ENCODE assay signal across 11 cellular contexts in genomic region chr17:42669705-42670198, GRCh38. TPM values are rescaled to one million over a fixed set of nuclear protein-coding genes. Genes with fewer than 3 reads are reported as not detected.
DNase-seq lines count a peak whose midpoint lies in the region; ATAC-seq and TF ChIP-seq lines count a peak whose summit lies in the region.
"Had no signal": no experiment of that assay in that cellular context is flagged by ENCODE, and none has a peak within 500 bp of the region (broad histone marks: within the 10 kb centered on the region; RNA-seq: fewer than 3 reads in every experiment).

No MANE protein-coding gene starts in this region.

- H3K9me3 Mint-ChIP-seq in memory B cell = no peaks in the 10 kb centered on the region

- intact Hi-C loops in heart left ventricle (cut with DNase I) (loop anchor here in 2 of 10 donors (5.0 to 10.0 kb wide), 2 partner anchors 52 to 55 kb away; no protein-coding TSS in a partner anchor), right cardiac atrium (cut with DNase I) (loop anchor here in 1 of 4 donors (10.0 kb wide), 1 partner anchor 65 kb away; the partner anchor contains the start of genes RETREG3 and TUBG1), ascending aorta (cut with DNase I) (no loop called here)

- H3K36me3 ChIP-seq in heart left ventricle = peaks cover 0 to 90% (median 74%) of the 10 kb centered on the region in 9 donors
- peaks cover 56 to 59% of the 10 kb centered on the region in 2 donors for H3K36me3 ChIP-seq in ascending aorta
- no peaks in the 10 kb centered on the region for H3K36me3 ChIP-seq in thymus (ENCODE audit: control insufficient read depth, insufficient read depth)
- peaks cover 87% of the 10 kb centered on the region for H3K36me3 ChIP-seq in WERI-Rb-1

- peak in 1 of 5 donors; percentile 34 for DNase-seq in heart left ventricle
- no peak for DNase-seq in right cardiac atrium
- peak in 1 of 2 donors; percentile 52 for DNase-seq in ascending aorta (ENCODE audit: low spot score in 2 of 2)
- no peak for DNase-seq in memory B cell (ENCODE audit: low spot score in 2 of 2)
- no peak for DNase-seq in WERI-Rb-1
- DNase-seq in NCI-H1436 (lab: John Stamatoyannopoulos, UW) = no peak
- DNase-seq in NOMO-1 treated with DMSO at 0.1 percent for 48 hours (lab: John Stamatoyannopoulos, UW; ENCODE audit: unreplicated experiment) = no peak
- DNase-seq: foreskin melanocyte, KBM-7, NCI-H2029 treated with DMSO at 0.1 percent for 48 hours had no signal

- ATAC-seq in heart left ventricle = no peak
- ATAC-seq in right cardiac atrium = no peak
- ATAC-seq in memory B cell (ENCODE audit: low read depth) = peak; percentile 2

- H3K27me3 ChIP-seq in heart left ventricle = peaks cover 0 to 43% (median 0%) of the 10 kb centered on the region in 9 donors
- H3K27me3 ChIP-seq in right cardiac atrium (ENCODE audit: control insufficient read depth, insufficient read depth) = no peaks in the 10 kb centered on the region
- no peaks in the 10 kb centered on the region for H3K27me3 ChIP-seq in ascending aorta
- peaks cover 58% of the 10 kb centered on the region for H3K27me3 ChIP-seq in thymus (ENCODE audit: control insufficient read depth, insufficient read depth)
- H3K27me3 ChIP-seq in WERI-Rb-1 (ENCODE audit: insufficient read depth, low read depth, severe bottlenecking) = no peaks in the 10 kb centered on the region

- WGBS in heart left ventricle, 4 donors = 76 to 93% (median 85%) methylated on average over 34 to 39 of the region's 39 CpGs
- WGBS in right cardiac atrium = 75% methylated on average over 39 of the region's 39 CpGs
- WGBS in thymus = 29% methylated on average over 39 of the region's 39 CpGs

- H3K4me3 ChIP-seq in heart left ventricle = no peak overlapping the region
- H3K4me3 ChIP-seq in right cardiac atrium (ENCODE audit: low read length) = no peak overlapping the region
- H3K4me3 ChIP-seq in ascending aorta = no peak overlapping the region
- H3K4me3 ChIP-seq in thymus (ENCODE audit: low read length) = peak overlapping the region; percentile 37
- H3K4me3 ChIP-seq in WERI-Rb-1 (ENCODE audit: low read depth, low read length) = no peak overlapping the region

- no peak for TF ChIP-seq CTCF in heart left ventricle (IDR thresholded peaks at IDR 0.05)
- TF ChIP-seq CTCF in ascending aorta (IDR thresholded peaks at IDR 0.05) = no peak
- no peak for TF ChIP-seq CTCF in WERI-Rb-1 (IDR thresholded peaks at IDR 0.05; ENCODE audit: low read depth, low read length)

- H3K27ac Mint-ChIP-seq in memory B cell = no peak overlapping the region

- peaks cover 0 to 59% (median 41%) of the 10 kb centered on the region in 12 donors for H3K4me1 ChIP-seq in heart left ventricle
- H3K4me1 ChIP-seq in right cardiac atrium (ENCODE audit: control insufficient read depth, insufficient read depth, low read length) = peaks cover 10% of the 10 kb centered on the region
- peaks cover 15 to 44% of the 10 kb centered on the region in 2 donors for H3K4me1 ChIP-seq in ascending aorta
- peaks cover 8% of the 10 kb centered on the region for H3K4me1 ChIP-seq in thymus (ENCODE audit: control insufficient read depth, insufficient read depth, low read length)

- H3K9me3 ChIP-seq in heart left ventricle = no peaks in the 10 kb centered on the region
- H3K9me3 ChIP-seq in right cardiac atrium (ENCODE audit: control insufficient read depth, low read length) = no peaks in the 10 kb centered on the region
- H3K9me3 ChIP-seq in ascending aorta = no peaks in the 10 kb centered on the region
- no peaks in the 10 kb centered on the region for H3K9me3 ChIP-seq in thymus (ENCODE audit: control insufficient read depth)
- H3K9me3 ChIP-seq in WERI-Rb-1 (ENCODE audit: severe bottlenecking) = no peaks in the 10 kb centered on the region

- H3K4me3 Mint-ChIP-seq in memory B cell = peak overlapping the region; percentile 28

- TF ChIP-seq POLR2A in heart left ventricle (IDR thresholded peaks at IDR 0.05) = no peak

- peaks cover 7% of the 10 kb centered on the region for H3K27me3 Mint-ChIP-seq in memory B cell

- peaks cover 5% of the 10 kb centered on the region for H3K36me3 Mint-ChIP-seq in memory B cell

- peaks cover 17% of the 10 kb centered on the region for H3K4me1 Mint-ChIP-seq in memory B cell

- peak overlapping the region in 9 of 12 donors; percentile 9 to 91 (median 74) for H3K27ac ChIP-seq in heart left ventricle
- no peak overlapping the region for H3K27ac ChIP-seq in right cardiac atrium (ENCODE audit: low read length)
- H3K27ac ChIP-seq in ascending aorta = peak overlapping the region; percentile 29 to 64
- no peak overlapping the region for H3K27ac ChIP-seq in thymus (ENCODE audit: low read depth)
- H3K27ac ChIP-seq in WERI-Rb-1 = no peak overlapping the region

RNA-seq across cellular contexts. Expression of gene PLEKHH3, which starts 7.0 kb away (rescaled TPM):
- 10 to 100 TPM; 17.8 to 25.9 (median 23.6) TPM for total RNA-seq in heart left ventricle
- 10 to 100 TPM; 19.5 to 19.9 TPM for polyA plus RNA-seq in heart left ventricle
- total RNA-seq in right cardiac atrium = 10 to 100 TPM; 14.4 to 30.8 (median 23.9) TPM
- 23.0 TPM for polyA plus RNA-seq in right cardiac atrium
- 105 TPM for total RNA-seq in ascending aorta
- 20.3 TPM for polyA plus RNA-seq in thymus

RNA-seq across cellular contexts. Expression of gene TUBG2, which starts 10.7 kb away (rescaled TPM):
- total RNA-seq in heart left ventricle (10 to 100 TPM; 11.0 to 28.2 (median 16.7) TPM), right cardiac atrium (10 to 100 TPM; 11.6 to 21.3 (median 18.4) TPM), ascending aorta (73.1 TPM)
- polyA plus RNA-seq in heart left ventricle (10 to 100 TPM in 1 of 2 donors, 1 to 10 TPM in 1; 8.6 to 15.3 TPM), right cardiac atrium (19.8 TPM), thymus (11.3 TPM)

RNA-seq across cellular contexts. Expression of gene CCR10, which starts 11.9 kb away (rescaled TPM):
- total RNA-seq in heart left ventricle (1 to 10 TPM; 1.2 to 3.1 (median 2.1) TPM), right cardiac atrium (1 to 10 TPM; 1.8 to 2.9 (median 2.5) TPM), ascending aorta (91.2 TPM)
- polyA plus RNA-seq in heart left ventricle (1 to 10 TPM; 1.1 to 2.1 TPM), right cardiac atrium (2.6 TPM), thymus (1.2 TPM)

RNA-seq across cellular contexts. Expression of gene CNTNAP1, which starts 12.6 kb away (rescaled TPM):
- 10 to 100 TPM in 1 of 9 donors, 1 to 10 TPM in 8; 1.3 to 17.9 (median 3.1) TPM for total RNA-seq in heart left ventricle
- polyA plus RNA-seq in heart left ventricle = 1 to 10 TPM; 2.2 to 4.3 TPM
- total RNA-seq in right cardiac atrium = 1 to 10 TPM; 4.6 to 9.9 (median 7.1) TPM
- polyA plus RNA-seq in right cardiac atrium = 4.6 TPM
- total RNA-seq in ascending aorta = 10.5 TPM
- 2.1 TPM for polyA plus RNA-seq in thymus

Comparison
In these comparisons a context has a peak if more than half of its experiments do, and no peak if none do; other contexts are left out.
1. H3K27ac ChIP-seq: peak in heart left ventricle (9 of 12) and ascending aorta (2 of 2); none in right cardiac atrium (single experiment), thymus (single experiment) and WERI-Rb-1 (single experiment).
2. RNA of gene CCR10, which starts 11.9 kb away (total RNA-seq): 91.2 TPM in ascending aorta (single experiment); 1.8 to 2.9 TPM in right cardiac atrium and 1.2 to 3.1 TPM in heart left ventricle; every median in the first group is over 10 times any median in the second.